In genomic region chr15:23576034-23576433, GRCh38 we compare ENCODE assay signal across 25 cellular contexts. TPM values are rescaled to one million over a fixed set of nuclear protein-coding genes. Genes with fewer than 3 reads are reported as not detected.
"Had no signal": no experiment of that assay in that cellular context is flagged by ENCODE, and none has a peak within 500 bp of the region (broad histone marks: within the 10 kb centered on the region; RNA-seq: fewer than 3 reads in every experiment).

No MANE protein-coding gene starts in this region.

- H3K4me3 ChIP-seq: colonic mucosa, coronary artery, dorsolateral prefrontal cortex, esophagus muscularis mucosa, esophagus squamous epithelium, gastrocnemius medialis, gastroesophageal sphincter, heart left ventricle, heart right ventricle had no signal

- H3K27me3 Mint-ChIP-seq: dendritic cell treated with granulocyte-macrophage colony-stimulating factor and Interleukin-4, amounts not matched to agents 40 ng/mL and 50 ng/mL, for 4 days; effector memory CD8-positive, alpha-beta T cell had no signal

- H3K4me1 ChIP-seq: colonic mucosa, esophagus muscularis mucosa, esophagus squamous epithelium, foreskin keratinocyte, gastrocnemius medialis, gastroesophageal sphincter, heart left ventricle, heart right ventricle had no signal

- H3K9me3 ChIP-seq: colonic mucosa, esophagus muscularis mucosa, esophagus squamous epithelium, gastrocnemius medialis, gastroesophageal sphincter, heart left ventricle, heart right ventricle had no signal

- H3K27ac Mint-ChIP-seq: dendritic cell treated with granulocyte-macrophage colony-stimulating factor and Interleukin-4, amounts not matched to agents 40 ng/mL and 50 ng/mL, for 4 days; effector memory CD8-positive, alpha-beta T cell; endodermal cell had no signal

- DNase-seq: colonic mucosa; cortex of kidney; dermis blood vessel endothelial cell; dorsolateral prefrontal cortex; effector CD4-positive, alpha-beta T cell; effector CD8-positive, alpha-beta T cell; effector memory CD4-positive, alpha-beta T cell; effector memory CD8-positive, alpha-beta T cell; endodermal cell; erythroblast; esophagus squamous epithelium; foreskin fibroblast; foreskin keratinocyte; foreskin melanocyte; gastrocnemius medialis; glutamatergic neuron; head of caudate nucleus; heart left ventricle; heart right ventricle had no signal

- ATAC-seq: effector memory CD8-positive, alpha-beta T cell; esophagus mucosa; foreskin keratinocyte; gastrocnemius medialis; gastroesophageal sphincter; heart left ventricle; heart right ventricle had no signal

- H3K4me3 Mint-ChIP-seq: dendritic cell treated with granulocyte-macrophage colony-stimulating factor and Interleukin-4, amounts not matched to agents 40 ng/mL and 50 ng/mL, for 4 days; effector memory CD8-positive, alpha-beta T cell; endodermal cell had no signal

- H3K36me3 ChIP-seq: colonic mucosa, esophagus muscularis mucosa, esophagus squamous epithelium, gastrocnemius medialis, gastroesophageal sphincter, heart left ventricle, heart right ventricle had no signal

- H3K9me3 Mint-ChIP-seq: dendritic cell treated with granulocyte-macrophage colony-stimulating factor and Interleukin-4, amounts not matched to agents 40 ng/mL and 50 ng/mL, for 4 days; effector memory CD8-positive, alpha-beta T cell had no signal

RNA-seq across cellular contexts. Expression of gene MKRN3, which starts 10.6 kb away (rescaled TPM):
- total RNA-seq: dermis microvascular lymphatic vessel endothelial cell, endodermal cell had no signal
